8 cellular contexts compared by ENCODE assay signal in the genomic region with DNA sequence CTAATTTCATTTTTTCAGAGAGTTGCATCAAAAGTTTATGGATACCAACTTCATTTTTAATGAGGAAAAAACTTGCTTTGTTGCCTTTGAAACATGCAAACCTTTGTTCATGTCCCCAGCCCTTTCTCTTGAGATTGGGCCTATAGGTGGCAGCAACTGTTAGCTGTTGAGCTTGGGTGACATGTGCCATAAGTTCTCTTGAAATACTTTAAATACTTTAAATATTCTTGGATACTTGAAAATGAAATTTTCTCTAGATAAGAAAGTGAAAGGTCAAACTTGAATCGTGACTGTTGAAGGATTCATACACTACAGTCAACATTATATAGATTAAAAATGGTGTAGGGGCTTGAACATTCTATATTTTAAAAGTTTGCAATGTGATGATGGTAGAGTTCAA.
DNase-seq lines count a peak whose midpoint lies in the region; ATAC-seq and TF ChIP-seq lines count a peak whose summit lies in the region.

No MANE protein-coding gene starts in this region.

- peak in 55 of 56 donors; percentile 52 to 83 (median 72) for TF ChIP-seq CTCF in dorsolateral prefrontal cortex (IDR thresholded peaks at IDR 0.05 in 54 of 56, conservative IDR thresholded peaks at IDR 0.05 in 2 of 56; ENCODE audit: low read depth in 1 of 56, partially characterized antibody in 56 of 56)

- H3K36me3 ChIP-seq in NT2/D1 (ENCODE audit: insufficient read depth, insufficient read length, low read length) = no peaks in the 10 kb centered on the region

- DNase-seq in Ammon's horn (ENCODE audit: low spot score) = peak; percentile 85
- DNase-seq in NT2/D1 (ENCODE audit: low read depth, low spot score) = peak; percentile 50
- DNase-seq in dorsolateral prefrontal cortex = peak in 5 of 10 donors; percentile 40 to 68 (median 50)
- peak; percentile 35 for DNase-seq in mucosa of gallbladder (ENCODE audit: low spot score)
- no peak for DNase-seq in activated CD4-positive, alpha-beta T cell treated with anti-CD3 and anti-CD28 coated beads, Interleukin-2, amount 50 U/mL, for 1 hour
- DNase-seq in epidermal melanocyte (ENCODE audit: insufficient read length, low spot score) = no peak
- no peak for DNase-seq in germinal center (ENCODE audit: low spot score)

- H3K4me1 ChIP-seq in NT2/D1 (ENCODE audit: insufficient read depth, insufficient read length) = no peaks in the 10 kb centered on the region

- H3K27me3 ChIP-seq in NT2/D1 (ENCODE audit: insufficient read depth, insufficient read length) (no peaks in the 10 kb centered on the region), dorsolateral prefrontal cortex (no peaks in the 10 kb centered on the region)

- peak; percentile 56 for ATAC-seq in GM21367 (IDR thresholded peaks at IDR 0.05; ENCODE audit: unreplicated experiment)

- intact Hi-C loops in dorsolateral prefrontal cortex (cut with DNase I) = loop anchor here (2.0 to 10.0 kb wide), 5 partner anchors 159 to 589 kb away; partner anchors contain the start of gene SPRY2 (in 1 of the 2)

- H3K27ac ChIP-seq in dorsolateral prefrontal cortex = no peak overlapping the region

- H3K9me3 ChIP-seq in NT2/D1 (ENCODE audit: insufficient read depth, low read length) = no peaks in the 10 kb centered on the region

- H3K9ac ChIP-seq in NT2/D1 (ENCODE audit: insufficient read length, low read depth) = no peak overlapping the region

- H3K4me3 ChIP-seq in NT2/D1 (ENCODE audit: insufficient read length, low read depth) (no peak overlapping the region), dorsolateral prefrontal cortex (no peak overlapping the region)

Comparison
In these comparisons a context has a peak if more than half of its experiments do, and no peak if none do; other contexts are left out.
1. DNase-seq: peak in Ammon's horn (single experiment), NT2/D1 (single experiment) and mucosa of gallbladder (single experiment); none in activated CD4-positive, alpha-beta T cell treated with anti-CD3 and anti-CD28 coated beads, Interleukin-2, amount 50 U/mL, for 1 hour (single experiment), epidermal melanocyte (single experiment) and germinal center (single experiment).